ENCODE assay signal across 13 cellular contexts in the genomic region with DNA sequence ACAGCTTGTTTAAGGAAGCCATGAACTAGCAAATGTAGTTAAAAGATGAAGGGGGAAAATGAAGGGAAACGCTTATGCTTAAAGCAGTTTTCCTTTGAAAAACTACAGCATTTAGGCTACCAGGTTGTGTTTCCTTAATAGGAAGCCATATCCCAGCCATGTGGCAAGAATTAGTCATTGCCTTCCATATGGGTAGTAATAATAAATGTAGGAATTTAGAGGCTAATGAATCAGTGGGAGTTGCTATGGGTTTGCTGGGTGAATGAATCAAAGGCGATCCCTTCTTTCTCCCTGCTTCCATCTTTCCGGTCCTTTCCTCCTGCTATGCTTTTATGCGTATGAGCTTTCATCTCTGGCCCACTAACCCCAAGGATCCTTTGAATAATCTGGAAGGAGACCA.
DNase-seq lines count a peak whose midpoint lies in the region; ATAC-seq, FAIRE-seq and TF ChIP-seq lines count a peak whose summit lies in the region.
"Had no signal": no experiment of that assay in that cellular context is flagged by ENCODE, and none has a peak within 500 bp of the region (broad histone marks: within the 10 kb centered on the region; RNA-seq: fewer than 3 reads in every experiment).

No MANE protein-coding gene starts in this region.

- peaks cover 9 to 14% (median 11%) of the 10 kb centered on the region in 4 donors for H3K4me1 ChIP-seq in upper lobe of left lung
- peaks cover 18% of the 10 kb centered on the region in 2 donors for H3K4me1 ChIP-seq in kidney (ENCODE audit: control insufficient read depth in 1 of 2, insufficient read depth in 1 of 2, low read depth in 1 of 2, low read length in 2 of 2)

- DNase-seq in H54 (ENCODE audit: insufficient read length, low spot score) (peak; percentile 44), astrocyte of the hippocampus (ENCODE audit: low read depth, low spot score) (peak; percentile 75), hepatic stellate cell (ENCODE audit: low spot score) (peak; percentile 84), upper lobe of left lung (no peak), RCC 7860 (ENCODE audit: low spot score) (no peak), kidney (no peak)
- DNase-seq in activated CD4-positive, CD25-positive, alpha-beta regulatory T cell treated with anti-CD3 and anti-CD28 coated beads, Interleukin-2, amount 50 U/mL, for 72 hours: no peak
- DNase-seq: activated CD4-positive, alpha-beta T cell treated with anti-CD3 and anti-CD28 coated beads, Interleukin-2, amount 50 U/mL, for 4 hours; activated naive CD4-positive, alpha-beta T cell; DMS79; naive B cell; NCI-H187; T-cell had no signal

- TF ChIP-seq EP300 in upper lobe of left lung (IDR thresholded peaks at IDR 0.05): no peak

- H3K4me3 ChIP-seq in upper lobe of left lung (no peak overlapping the region), kidney (ENCODE audit: low read length in 2 of 2) (no peak overlapping the region)

- FAIRE-seq in H54 (lab: Jason Lieb, UNC) (no peak), RCC 7860 (lab: Jason Lieb, UNC) (no peak), kidney (lab: Jason Lieb, UNC) (no peak)

- no peak for TF ChIP-seq POLR2A in H54 (IDR thresholded peaks at IDR 0.05; ENCODE audit: low read depth, low read length)
- TF ChIP-seq POLR2A in upper lobe of left lung (IDR thresholded peaks at IDR 0.05): no peak

- intact Hi-C loops in kidney (cut with DNase I): no loop called here

- H3K9ac ChIP-seq in kidney (ENCODE audit: low read length in 2 of 2): no peak overlapping the region

- H3K27me3 ChIP-seq in upper lobe of left lung: no peaks in the 10 kb centered on the region

- no peak for TF ChIP-seq CTCF in upper lobe of left lung (IDR thresholded peaks at IDR 0.05)
- no peak for TF ChIP-seq CTCF in kidney (IDR thresholded peaks at IDR 0.05; ENCODE audit: borderline replicate concordance, extremely low read depth, insufficient read depth)

- H3K36me3 ChIP-seq in upper lobe of left lung (no peaks in the 10 kb centered on the region), kidney (ENCODE audit: control insufficient read depth in 1 of 2, insufficient read depth in 2 of 2, low read length in 2 of 2) (no peaks in the 10 kb centered on the region)

- H3K27ac ChIP-seq in upper lobe of left lung (peak overlapping the region; percentile 24 to 66 (median 40)), kidney (ENCODE audit: low read depth in 2 of 2, low read length in 2 of 2) (no peak overlapping the region)

- 94% methylated on average over 4 of the region's 4 CpGs for WGBS in upper lobe of left lung, 2 donors

- H3K9me3 ChIP-seq in upper lobe of left lung: no peaks in the 10 kb centered on the region
- no peaks in the 10 kb centered on the region for H3K9me3 ChIP-seq in kidney (ENCODE audit: control insufficient read depth in 1 of 2, low read length in 2 of 2)

- no peak for ATAC-seq in upper lobe of left lung (ENCODE audit: low FRiP score in 2 of 2)
- ATAC-seq: T-cell had no signal

Comparison
In these comparisons a context has a peak if more than half of its experiments do, and no peak if none do; other contexts are left out.
1. DNase-seq: peak in H54 (single experiment), astrocyte of the hippocampus (single experiment) and hepatic stellate cell (single experiment); none in upper lobe of left lung (0 of 2), RCC 7860 (single experiment), activated CD4-positive, CD25-positive, alpha-beta regulatory T cell treated with anti-CD3 and anti-CD28 coated beads, Interleukin-2, amount 50 U/mL, for 72 hours (single experiment) and kidney (single experiment).
2. H3K27ac ChIP-seq: peak in upper lobe of left lung (4 of 4); none in kidney (0 of 2).